Comparison of ENCODE assay signal across 9 cellular contexts in genomic region chr22:37559521-37559900, GRCh38. TPM values are rescaled to one million over a fixed set of nuclear protein-coding genes. Genes with fewer than 3 reads are reported as not detected.
DNase-seq lines count a peak whose midpoint lies in the region; ATAC-seq and TF ChIP-seq lines count a peak whose summit lies in the region.
"Had no signal": no experiment of that assay in that cellular context is flagged by ENCODE, and none has a peak within 500 bp of the region (broad histone marks: within the 10 kb centered on the region; RNA-seq: fewer than 3 reads in every experiment).

No MANE protein-coding gene starts in this region.

- POLR2A ChIA-PET in CD4-positive, alpha-beta T cell (lab: Charles Lee) = interaction anchor here (0.7 kb wide), 1 partner anchor 382 kb away, joined by 3 read pairs; no protein-coding TSS in a partner anchor
- POLR2A ChIA-PET in WTC11 (lab: Charles Lee) = interaction anchor here (1.0 to 1.2 kb wide), 4 partner anchors 10 to 49 kb away, joined by 3 to 5 read pairs (median 4); partner anchors contain the start of gene GGA1

- WGBS in hepatocyte (ENCODE audit: low lambda C conversion rate, missing lambda C conversion rate) = 79% methylated on average over 6 of the region's 6 CpGs
- 71 to 81% (median 81%) methylated on average over 6 of the region's 6 CpGs for WGBS in psoas muscle, 3 donors
- 56 to 63% methylated on average over 6 of the region's 6 CpGs for WGBS in lower leg skin, 2 donors

- peak overlapping the region; percentile 97 for H3K4me2 ChIP-seq in hepatocyte

- intact Hi-C loops in CD4-positive, alpha-beta T cell (cut with DNase I, micrococcal nuclease) = no loop called here
- intact Hi-C loops in psoas muscle (cut with DNase I) = no loop called here
- intact Hi-C loops in lower leg skin (cut with DNase I; ENCODE audit: low total_unique reads) = no loop called here

- no peaks in the 10 kb centered on the region for H3K9me2 ChIP-seq in hepatocyte (replicated peaks; ENCODE audit: insufficient read depth)

- H3K4me1 ChIP-seq in hepatocyte (ENCODE audit: insufficient read depth) = peaks cover 47% of the 10 kb centered on the region
- H3K4me1 ChIP-seq in psoas muscle = peaks cover 18% of the 10 kb centered on the region

- H3K36me3 Mint-ChIP-seq in CD4-positive, alpha-beta T cell (ENCODE audit: low read depth) = no peaks in the 10 kb centered on the region
- H3K36me3 Mint-ChIP-seq in WTC11 = no peaks in the 10 kb centered on the region

- H3K79me2 ChIP-seq in hepatocyte = peaks cover 31% of the 10 kb centered on the region

- H3K27me3 Mint-ChIP-seq in CD4-positive, alpha-beta T cell = peaks cover 69% of the 10 kb centered on the region
- peaks cover 64% of the 10 kb centered on the region for H3K27me3 Mint-ChIP-seq in WTC11 (ENCODE audit: low read depth)

- H3K4me3 ChIP-seq in hepatocyte = no peak overlapping the region
- peak overlapping the region; percentile 72 for H3K4me3 ChIP-seq in psoas muscle
- no peak overlapping the region for H3K4me3 ChIP-seq in lower leg skin (ENCODE audit: low read depth, poor library complexity, severe bottlenecking)

- no peak for TF ChIP-seq POLR2A in lower leg skin (IDR thresholded peaks at IDR 0.05)

- peaks cover 21% of the 10 kb centered on the region for H3K4me1 Mint-ChIP-seq in CD4-positive, alpha-beta T cell (ENCODE audit: low read depth)
- H3K4me1 Mint-ChIP-seq in WTC11 = peaks cover 58% of the 10 kb centered on the region

- CTCF ChIA-PET in CD4-positive, alpha-beta T cell (lab: Charles Lee) = interaction anchor here (1.4 kb wide), 1 partner anchor 33 kb away, joined by 3 read pairs; no protein-coding TSS in a partner anchor
- CTCF ChIA-PET in WTC11 (lab: Charles Lee) = interaction anchor here (0.7 to 20.7 kb wide), 4 partner anchors 7 to 47 kb away, joined by 4 to 728 read pairs (median 20); no protein-coding TSS in a partner anchor

- peaks cover 45% of the 10 kb centered on the region for H3K27me3 ChIP-seq in CD4-positive, alpha-beta T cell (ENCODE audit: control insufficient read depth, insufficient read depth, low read length)
- H3K27me3 ChIP-seq in hepatocyte = no peaks in the 10 kb centered on the region
- peaks cover 0 to 61% (median 12%) of the 10 kb centered on the region in 3 donors for H3K27me3 ChIP-seq in psoas muscle (ENCODE audit: insufficient read depth in 3 of 3, low read length in 2 of 3)

- H2AFZ ChIP-seq in hepatocyte = peak overlapping the region; percentile 32

- no peak overlapping the region for H3K27ac Mint-ChIP-seq in CD4-positive, alpha-beta T cell
- H3K27ac Mint-ChIP-seq in WTC11 = no peak overlapping the region
- H3K27ac Mint-ChIP-seq: activated CD8-positive, alpha-beta T cell treated with anti-CD3 and anti-CD28 coated beads for 36 hours had no signal

- no peaks in the 10 kb centered on the region for H3K36me3 ChIP-seq in hepatocyte (replicated peaks; ENCODE audit: insufficient read depth, low read depth)
- no peaks in the 10 kb centered on the region for H3K36me3 ChIP-seq in psoas muscle (ENCODE audit: insufficient read depth in 1 of 2, low read depth in 1 of 2)

- no peaks in the 10 kb centered on the region for H3K9me3 ChIP-seq in CD4-positive, alpha-beta T cell (ENCODE audit: control insufficient read depth, low read length)
- no peaks in the 10 kb centered on the region for H3K9me3 ChIP-seq in hepatocyte (ENCODE audit: low read depth)
- H3K9me3 ChIP-seq in psoas muscle = no peaks in the 10 kb centered on the region

- DNase-seq in CD4-positive, alpha-beta T cell = no peak
- DNase-seq in WTC11 (ENCODE audit: low spot score) (no peak), hepatocyte (ENCODE audit: low spot score) (no peak), psoas muscle (no peak), lower leg skin (ENCODE audit: low spot score in 2 of 2) (no peak)
- DNase-seq: activated CD8-positive, alpha-beta T cell treated with anti-CD3 and anti-CD28 coated beads for 36 hours had no signal

- no peak for TF ChIP-seq CTCF in CD4-positive, alpha-beta T cell (IDR thresholded peaks at IDR 0.05)
- TF ChIP-seq CTCF in WTC11 (IDR thresholded peaks at IDR 0.05) (no peak), hepatocyte (IDR thresholded peaks at IDR 0.05; ENCODE audit: poor library complexity) (no peak), psoas muscle (IDR thresholded peaks at IDR 0.05) (no peak), lower leg skin (IDR thresholded peaks at IDR 0.05) (no peak)

- no peaks in the 10 kb centered on the region for H3K9me3 Mint-ChIP-seq in CD4-positive, alpha-beta T cell
- no peaks in the 10 kb centered on the region for H3K9me3 Mint-ChIP-seq in WTC11
- H3K9me3 Mint-ChIP-seq: activated CD8-positive, alpha-beta T cell treated with anti-CD3 and anti-CD28 coated beads for 36 hours had no signal

- no peak for ATAC-seq in CD4-positive, alpha-beta T cell (ENCODE audit: poor library complexity)
- ATAC-seq in WTC11 (no peak), psoas muscle (no peak), HG03439 (IDR thresholded peaks at IDR 0.05; ENCODE audit: unreplicated experiment) (no peak), GM21723 (IDR thresholded peaks at IDR 0.05; ENCODE audit: unreplicated experiment) (no peak), GM21737 (IDR thresholded peaks at IDR 0.05; ENCODE audit: unreplicated experiment) (no peak)
- ATAC-seq: activated CD8-positive, alpha-beta T cell treated with anti-CD3 and anti-CD28 coated beads for 36 hours had no signal

- peaks cover 18% of the 10 kb centered on the region for H4K20me1 ChIP-seq in hepatocyte (ENCODE audit: insufficient read depth, poor library complexity, severe bottlenecking)

- peak overlapping the region; percentile 54 for H3K4me3 Mint-ChIP-seq in CD4-positive, alpha-beta T cell
- H3K4me3 Mint-ChIP-seq in WTC11 = peak overlapping the region; percentile 60
- H3K4me3 Mint-ChIP-seq: activated CD8-positive, alpha-beta T cell treated with anti-CD3 and anti-CD28 coated beads for 36 hours had no signal

- H3K27ac ChIP-seq in CD4-positive, alpha-beta T cell (ENCODE audit: low read depth, low read length) = no peak overlapping the region
- peak overlapping the region; percentile 100 for H3K27ac ChIP-seq in hepatocyte
- peak overlapping the region; percentile 77 for H3K27ac ChIP-seq in psoas muscle

TF ChIP-seq in WTC11, 78 proteins besides CTCF, POLR2A, EP300 and RAD21:
- no peak for TF ChIP-seq NR1H2 (CRISPR knock-in tag; IDR thresholded peaks at IDR 0.05)
- TF ChIP-seq E2F1 (CRISPR knock-in tag; IDR thresholded peaks at IDR 0.05) = no peak
- no peak for TF ChIP-seq TCF7 (CRISPR knock-in tag; IDR thresholded peaks at IDR 0.05; ENCODE audit: low read depth)
- TF ChIP-seq FOXK1 (CRISPR knock-in tag; IDR thresholded peaks at IDR 0.05) = no peak
- TF ChIP-seq KAT7 (CRISPR knock-in tag; IDR thresholded peaks at IDR 0.05; ENCODE audit: borderline replicate concordance) = no peak
- TF ChIP-seq ZBTB21 (CRISPR knock-in tag; IDR thresholded peaks at IDR 0.05; ENCODE audit: borderline replicate concordance) = no peak

RNA-seq across cellular contexts. Expression of gene CDC42EP1, which starts 0.8 kb away (rescaled TPM):
- total RNA-seq in CD4-positive, alpha-beta T cell = not detected
- total RNA-seq in WTC11 (2021) (9.6 to 12.7 TPM (median 10.4 TPM) in 3 replicates), hepatocyte (31.4 and 34.6 TPM in 2 replicates), psoas muscle (10 to 100 TPM in 2 of 4 donors, 1 to 10 TPM in 2; 6.9 to 13.8 (median 10.7) TPM), lower leg skin (10 to 100 TPM; 44.4 to 80.1 (median 70.5) TPM)
- polyA plus RNA-seq in hepatocyte (146 and 149 TPM in 2 replicates), psoas muscle (1 to 10 TPM; 3.8 to 5.9 (median 4.1) TPM)

RNA-seq across cellular contexts. Expression of gene LGALS2, which starts 20.4 kb away (rescaled TPM):
- total RNA-seq in CD4-positive, alpha-beta T cell = 1 to 10 TPM; 2.6 to 3.0 TPM
- total RNA-seq in WTC11 (2021) (0.33 TPM in 1 of 3 replicates, not detected in the others), hepatocyte (60.1 and 80.9 TPM in 2 replicates), psoas muscle (not detected), lower leg skin (1 to 10 TPM in 1 of 4 donors, not detected in 3; 1.4 TPM)
- polyA plus RNA-seq in hepatocyte (115 and 125 TPM in 2 replicates), psoas muscle (under 1 TPM in 2 of 3 donors, not detected in 1; 0.06 to 0.35 TPM)
- total RNA-seq: activated CD8-positive, alpha-beta T cell treated with anti-CD3 and anti-CD28 coated beads for 36 hours had no signal

RNA-seq across cellular contexts. Expression of gene CARD10, which starts 40.3 kb away (rescaled TPM):
- under 1 TPM; 0.20 to 0.63 TPM for total RNA-seq in CD4-positive, alpha-beta T cell
- total RNA-seq in WTC11 (2021) = 14.6 to 17.5 TPM (median 16.0 TPM) in 3 replicates
- 19.1 and 23.4 TPM in 2 replicates for total RNA-seq in hepatocyte
- 28.7 and 31.2 TPM in 2 replicates for polyA plus RNA-seq in hepatocyte
- 1 to 10 TPM; 3.8 to 8.0 (median 4.5) TPM for total RNA-seq in psoas muscle
- polyA plus RNA-seq in psoas muscle = 1 to 10 TPM; 2.9 to 6.9 (median 4.1) TPM
- total RNA-seq in lower leg skin = 10 to 100 TPM; 13.2 to 22.5 (median 18.6) TPM

RNA-seq across cellular contexts. Expression of gene GGA1, which starts 49.1 kb away (rescaled TPM):
- 10 to 100 TPM; 57.0 to 60.9 TPM for total RNA-seq in CD4-positive, alpha-beta T cell
- total RNA-seq in WTC11 (2021) (59.5 to 66.3 TPM (median 61.6 TPM) in 3 replicates), hepatocyte (25.5 and 30.2 TPM in 2 replicates), psoas muscle (10 to 100 TPM; 31.9 to 37.2 (median 33.1) TPM), lower leg skin (10 to 100 TPM; 50.3 to 66.0 (median 53.6) TPM)
- polyA plus RNA-seq in hepatocyte (51.5 and 75.3 TPM in 2 replicates), psoas muscle (10 to 100 TPM; 30.2 to 39.4 (median 39.4) TPM)

Comparison
In these comparisons a context has a peak if more than half of its experiments do, and no peak if none do; other contexts are left out.
1. RNA of gene CDC42EP1, which starts 0.8 kb away (total RNA-seq): 44.4 to 80.1 TPM in lower leg skin, 31.4 to 34.6 TPM in hepatocyte, 9.6 to 12.7 TPM in WTC11 and 6.9 to 13.8 TPM in psoas muscle; not detected in CD4-positive, alpha-beta T cell; every median in the first group is over 4 times any median in the second.
2. RNA of gene LGALS2, which starts 20.4 kb away (total RNA-seq): 60.1 to 80.9 TPM in hepatocyte; 2.6 to 3.0 TPM in CD4-positive, alpha-beta T cell, 0.33 TPM in WTC11, not detected in psoas muscle and 1.4 TPM in lower leg skin; every median in the first group is over 10 times any median in the second.